Comparison of ENCODE assay signal across 1 cellular context in genomic region chr11:130000552-130001176, GRCh38.
A peak's percentile ranks its signal among the peaks of the same experiment; 100 is the strongest.
TF ChIP-seq lines count a peak whose summit lies in the region.

No MANE protein-coding gene starts in this region.

TF ChIP-seq in HepG2, 621 proteins besides CTCF, POLR2A, EP300 and RAD21 (continued from another document and continues in another):
- TF ChIP-seq ZNF770 (CRISPR knock-in tag; IDR thresholded peaks at IDR 0.05) (peak; percentile 98), FOXA3 (CRISPR knock-in tag; IDR thresholded peaks at IDR 0.05) (0 out of 2 replicates have a peak, but pooled peaks have one; percentile 12), MTF1 (CRISPR knock-in tag; IDR thresholded peaks at IDR 0.05) (no peak), ZNF431 (CRISPR knock-in tag; IDR thresholded peaks at IDR 0.05; ENCODE audit: borderline replicate concordance, low read depth) (peak; percentile 58; the same call in 1 of the 2 replicates), SALL1 (CRISPR knock-in tag; IDR thresholded peaks at IDR 0.05) (peak; percentile 39; the same call in 1 of the 2 replicates), REXO4 (CRISPR knock-in tag; IDR thresholded peaks at IDR 0.05; ENCODE audit: borderline replicate concordance) (no peak), ADNP (CRISPR knock-in tag; IDR thresholded peaks at IDR 0.05) (0 out of 2 replicates have a peak, but pooled peaks have one; percentile 51), NFYC (CRISPR knock-in tag; IDR thresholded peaks at IDR 0.05) (no peak), ZNF777 (CRISPR knock-in tag; IDR thresholded peaks at IDR 0.05) (no peak), TCF7L2 (IDR thresholded peaks at IDR 0.05; ENCODE audit: low read depth, low read length) (no peak), ZNF331 (CRISPR knock-in tag; IDR thresholded peaks at IDR 0.05) (no peak), ESRRA (CRISPR knock-in tag; IDR thresholded peaks at IDR 0.05; ENCODE audit: low read depth) (0 out of 2 replicates have a peak, but pooled peaks have one; percentile 30), ZNF546 (CRISPR knock-in tag; conservative IDR thresholded peaks at IDR 0.05) (0 out of 2 replicates have a peak, but pooled peaks have one; percentile 50), ZNF18 (CRISPR knock-in tag; IDR thresholded peaks at IDR 0.05; ENCODE audit: insufficient replicate concordance) (no peak), ZHX2 (IDR thresholded peaks at IDR 0.05; ENCODE audit: low read depth) (no peak), ZHX2 (CRISPR knock-in tag; IDR thresholded peaks at IDR 0.05; ENCODE audit: borderline replicate concordance) (no peak), ZNF317 (CRISPR knock-in tag; IDR thresholded peaks at IDR 0.05) (0 out of 2 replicates have a peak, but pooled peaks have one; percentile 9), ZNF781 (CRISPR knock-in tag; IDR thresholded peaks at IDR 0.05; ENCODE audit: borderline replicate concordance, not compliant biosample characterization) (no peak), POLR2AphosphoS5 (IDR thresholded peaks at IDR 0.05; ENCODE audit: low read depth, low read length) (peak; percentile 20; the same call in 1 of the 2 replicates), TCF12 (IDR thresholded peaks at IDR 0.05) (no peak), TCF12 (CRISPR knock-in tag; IDR thresholded peaks at IDR 0.05) (no peak), ZNF713 (CRISPR knock-in tag; IDR thresholded peaks at IDR 0.05) (no peak), ZNF790 (CRISPR knock-in tag; IDR thresholded peaks at IDR 0.05; ENCODE audit: borderline replicate concordance) (no peak), ZNF574 (CRISPR knock-in tag; IDR thresholded peaks at IDR 0.05) (no peak), TRIM24 (CRISPR knock-in tag; IDR thresholded peaks at IDR 0.05) (no peak), RXRB (CRISPR knock-in tag; IDR thresholded peaks at IDR 0.05; ENCODE audit: borderline replicate concordance) (0 out of 2 replicates have a peak, but pooled peaks have one; percentile 21), CBX2 (IDR thresholded peaks at IDR 0.05; ENCODE audit: low read depth, low read length) (no peak), CBX2 (CRISPR knock-in tag; IDR thresholded peaks at IDR 0.05; ENCODE audit: low read depth) (no peak), ASH2L (IDR thresholded peaks at IDR 0.05; ENCODE audit: insufficient read length, low read depth, low read length) (no peak), POLR2G (IDR thresholded peaks at IDR 0.05; ENCODE audit: low read depth, low read length) (peak; percentile 49; the same call in 1 of the 2 replicates), RFXAP (CRISPR knock-in tag; IDR thresholded peaks at IDR 0.05; ENCODE audit: borderline replicate concordance) (0 out of 2 replicates have a peak, but pooled peaks have one; percentile 49), SMAD3 (CRISPR knock-in tag; IDR thresholded peaks at IDR 0.05) (no peak)
- TF ChIP-seq, protein P1, sequence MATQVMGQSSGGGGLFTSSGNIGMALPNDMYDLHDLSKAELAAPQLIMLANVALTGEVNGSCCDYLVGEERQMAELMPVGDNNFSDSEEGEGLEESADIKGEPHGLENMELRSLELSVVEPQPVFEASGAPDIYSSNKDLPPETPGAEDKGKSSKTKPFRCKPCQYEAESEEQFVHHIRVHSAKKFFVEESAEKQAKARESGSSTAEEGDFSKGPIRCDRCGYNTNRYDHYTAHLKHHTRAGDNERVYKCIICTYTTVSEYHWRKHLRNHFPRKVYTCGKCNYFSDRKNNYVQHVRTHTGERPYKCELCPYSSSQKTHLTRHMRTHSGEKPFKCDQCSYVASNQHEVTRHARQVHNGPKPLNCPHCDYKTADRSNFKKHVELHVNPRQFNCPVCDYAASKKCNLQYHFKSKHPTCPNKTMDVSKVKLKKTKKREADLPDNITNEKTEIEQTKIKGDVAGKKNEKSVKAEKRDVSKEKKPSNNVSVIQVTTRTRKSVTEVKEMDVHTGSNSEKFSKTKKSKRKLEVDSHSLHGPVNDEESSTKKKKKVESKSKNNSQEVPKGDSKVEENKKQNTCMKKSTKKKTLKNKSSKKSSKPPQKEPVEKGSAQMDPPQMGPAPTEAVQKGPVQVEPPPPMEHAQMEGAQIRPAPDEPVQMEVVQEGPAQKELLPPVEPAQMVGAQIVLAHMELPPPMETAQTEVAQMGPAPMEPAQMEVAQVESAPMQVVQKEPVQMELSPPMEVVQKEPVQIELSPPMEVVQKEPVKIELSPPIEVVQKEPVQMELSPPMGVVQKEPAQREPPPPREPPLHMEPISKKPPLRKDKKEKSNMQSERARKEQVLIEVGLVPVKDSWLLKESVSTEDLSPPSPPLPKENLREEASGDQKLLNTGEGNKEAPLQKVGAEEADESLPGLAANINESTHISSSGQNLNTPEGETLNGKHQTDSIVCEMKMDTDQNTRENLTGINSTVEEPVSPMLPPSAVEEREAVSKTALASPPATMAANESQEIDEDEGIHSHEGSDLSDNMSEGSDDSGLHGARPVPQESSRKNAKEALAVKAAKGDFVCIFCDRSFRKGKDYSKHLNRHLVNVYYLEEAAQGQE (IDR thresholded peaks at IDR 0.05; ENCODE audit: borderline replicate concordance in 1 of 2, low read depth in 1 of 2, low read length in 2 of 2) = 0 out of 4 replicates have a peak, but pooled peaks of 1 of the 2 experiments have one; percentile 27
- TF ChIP-seq, protein P2, sequence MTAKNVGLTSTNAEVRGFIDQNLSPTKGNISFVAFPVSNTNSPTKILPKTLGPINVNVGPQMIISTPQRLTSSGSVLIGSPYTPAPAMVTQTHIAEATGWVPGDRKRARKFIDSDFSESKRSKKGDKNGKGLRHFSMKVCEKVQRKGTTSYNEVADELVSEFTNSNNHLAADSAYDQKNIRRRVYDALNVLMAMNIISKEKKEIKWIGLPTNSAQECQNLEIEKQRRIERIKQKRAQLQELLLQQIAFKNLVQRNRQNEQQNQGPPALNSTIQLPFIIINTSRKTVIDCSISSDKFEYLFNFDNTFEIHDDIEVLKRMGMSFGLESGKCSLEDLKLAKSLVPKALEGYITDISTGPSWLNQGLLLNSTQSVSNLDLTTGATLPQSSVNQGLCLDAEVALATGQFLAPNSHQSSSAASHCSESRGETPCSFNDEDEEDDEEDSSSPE (CRISPR knock-in tag; IDR thresholded peaks at IDR 0.05) = no peak
- TF ChIP-seq, protein P3, sequence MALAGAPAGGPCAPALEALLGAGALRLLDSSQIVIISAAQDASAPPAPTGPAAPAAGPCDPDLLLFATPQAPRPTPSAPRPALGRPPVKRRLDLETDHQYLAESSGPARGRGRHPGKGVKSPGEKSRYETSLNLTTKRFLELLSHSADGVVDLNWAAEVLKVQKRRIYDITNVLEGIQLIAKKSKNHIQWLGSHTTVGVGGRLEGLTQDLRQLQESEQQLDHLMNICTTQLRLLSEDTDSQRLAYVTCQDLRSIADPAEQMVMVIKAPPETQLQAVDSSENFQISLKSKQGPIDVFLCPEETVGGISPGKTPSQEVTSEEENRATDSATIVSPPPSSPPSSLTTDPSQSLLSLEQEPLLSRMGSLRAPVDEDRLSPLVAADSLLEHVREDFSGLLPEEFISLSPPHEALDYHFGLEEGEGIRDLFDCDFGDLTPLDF (CRISPR knock-in tag; IDR thresholded peaks at IDR 0.05) = no peak
- TF ChIP-seq, protein P4, sequence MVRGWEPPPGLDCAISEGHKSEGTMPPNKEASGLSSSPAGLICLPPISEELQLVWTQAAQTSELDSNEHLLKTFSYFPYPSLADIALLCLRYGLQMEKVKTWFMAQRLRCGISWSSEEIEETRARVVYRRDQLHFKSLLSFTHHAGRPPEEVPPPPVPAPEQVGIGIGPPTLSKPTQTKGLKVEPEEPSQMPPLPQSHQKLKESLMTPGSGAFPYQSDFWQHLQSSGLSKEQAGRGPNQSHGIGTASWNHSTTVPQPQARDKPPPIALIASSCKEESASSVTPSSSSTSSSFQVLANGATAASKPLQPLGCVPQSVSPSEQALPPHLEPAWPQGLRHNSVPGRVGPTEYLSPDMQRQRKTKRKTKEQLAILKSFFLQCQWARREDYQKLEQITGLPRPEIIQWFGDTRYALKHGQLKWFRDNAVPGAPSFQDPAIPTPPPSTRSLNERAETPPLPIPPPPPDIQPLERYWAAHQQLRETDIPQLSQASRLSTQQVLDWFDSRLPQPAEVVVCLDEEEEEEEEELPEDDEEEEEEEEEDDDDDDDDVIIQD (CRISPR knock-in tag; IDR thresholded peaks at IDR 0.05; ENCODE audit: low read depth) = no peak
- TF ChIP-seq, protein P5, sequence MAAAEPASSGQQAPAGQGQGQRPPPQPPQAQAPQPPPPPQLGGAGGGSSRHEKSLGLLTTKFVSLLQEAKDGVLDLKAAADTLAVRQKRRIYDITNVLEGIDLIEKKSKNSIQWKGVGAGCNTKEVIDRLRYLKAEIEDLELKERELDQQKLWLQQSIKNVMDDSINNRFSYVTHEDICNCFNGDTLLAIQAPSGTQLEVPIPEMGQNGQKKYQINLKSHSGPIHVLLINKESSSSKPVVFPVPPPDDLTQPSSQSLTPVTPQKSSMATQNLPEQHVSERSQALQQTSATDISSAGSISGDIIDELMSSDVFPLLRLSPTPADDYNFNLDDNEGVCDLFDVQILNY (CRISPR knock-in tag; conservative IDR thresholded peaks at IDR 0.05) = no peak
